Comparison of ENCODE assay signal across 16 cellular contexts in the genomic region with DNA sequence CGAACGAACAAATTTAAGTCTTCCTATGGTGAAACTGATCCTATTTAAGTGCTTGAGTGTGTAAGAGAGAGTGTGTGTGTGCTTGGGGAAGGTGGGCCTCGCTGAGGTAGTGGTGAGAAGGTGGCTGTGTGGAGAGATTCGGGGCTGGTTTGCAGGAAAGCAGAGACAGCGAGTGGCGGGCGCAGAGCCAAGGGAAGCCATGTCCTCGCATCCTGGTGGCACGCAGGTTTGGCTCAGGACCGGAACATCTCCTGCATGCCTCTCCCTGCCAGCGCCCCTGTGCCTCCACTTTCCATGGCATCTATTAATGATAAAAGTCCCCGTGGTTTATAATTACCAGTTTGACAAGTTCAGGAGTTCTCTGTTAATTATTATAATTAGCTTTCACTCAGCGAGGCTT.
"Had no signal": no experiment of that assay in that cellular context is flagged by ENCODE, and none has a peak within 500 bp of the region (broad histone marks: within the 10 kb centered on the region; RNA-seq: fewer than 3 reads in every experiment).

No MANE protein-coding gene starts in this region.

- H3K4me3 ChIP-seq: gastrocnemius medialis, heart right ventricle, mucosa of descending colon, ovary, right atrium auricular region, stomach, thoracic aorta, transverse colon had no signal

- H3K27ac ChIP-seq: gastrocnemius medialis, heart right ventricle, ovary, right atrium auricular region, stomach, thoracic aorta, transverse colon had no signal

- H3K27me3 ChIP-seq: gastrocnemius medialis, ovary, right atrium auricular region, stomach, transverse colon had no signal

- H3K4me1 ChIP-seq: gastrocnemius medialis, stomach had no signal

- H3K9me3 ChIP-seq: gastrocnemius medialis, mucosa of descending colon, ovary, right atrium auricular region, stomach, thoracic aorta, transverse colon had no signal

- ATAC-seq: esophagus mucosa; gastrocnemius medialis; heart right ventricle; mucosa of descending colon; naive thymus-derived CD8-positive, alpha-beta T cell had no signal

- H3K36me3 ChIP-seq: gastrocnemius medialis, heart right ventricle, ovary, right atrium auricular region, stomach, thoracic aorta, transverse colon had no signal

- DNase-seq: effector memory CD4-positive, alpha-beta T cell; gastrocnemius medialis; heart right ventricle; hypothalamus; kidney glomerular epithelial cell; mucosa of descending colon; naive thymus-derived CD8-positive, alpha-beta T cell; ovary; small intestine; stimulated activated CD4-positive, alpha-beta T cell treated with anti-CD3 and anti-CD28 coated beads, Interleukin-12 subunit alpha, Interleukin-12 subunit beta, amount 100 ng/mL, for 4 hours; stimulated activated naive CD4-positive, alpha-beta T cell; stomach; transverse colon had no signal
